In genomic region chr4:38242822-38243384, GRCh38 we compare ENCODE assay signal across 19 cellular contexts.
DNase-seq lines count a peak whose midpoint lies in the region; ATAC-seq and TF ChIP-seq lines count a peak whose summit lies in the region.
"Had no signal": no experiment of that assay in that cellular context is flagged by ENCODE, and none has a peak within 500 bp of the region (broad histone marks: within the 10 kb centered on the region; RNA-seq: fewer than 3 reads in every experiment).

No MANE protein-coding gene starts in this region.

- H3K27me3 Mint-ChIP-seq in activated T-helper 17 cell treated with anti-CD3 and anti-CD28 coated beads, Interleukin-2, amount 50 U/mL, for 72 hours = no peaks in the 10 kb centered on the region
- no peaks in the 10 kb centered on the region for H3K27me3 Mint-ChIP-seq in mesothelial cell of epicardium (ENCODE audit: low read depth)
- H3K27me3 Mint-ChIP-seq: central memory CD8-positive, alpha-beta T cell had no signal

- in situ Hi-C loops in GM13977 (cut with MboI; ENCODE audit: low pct_unique_long_range_greater_than_20kb, low sequenced_read_pairs, unreplicated experiment) = no loop called here

- H3K9me3 Mint-ChIP-seq in activated T-helper 17 cell treated with anti-CD3 and anti-CD28 coated beads, Interleukin-2, amount 50 U/mL, for 72 hours = no peaks in the 10 kb centered on the region
- peaks cover 20% of the 10 kb centered on the region for H3K9me3 Mint-ChIP-seq in mesothelial cell of epicardium
- H3K9me3 Mint-ChIP-seq: central memory CD8-positive, alpha-beta T cell; stimulated activated effector memory CD8-positive, alpha-beta T cell treated with anti-CD3 and anti-CD28 coated beads, Interleukin-12 subunit alpha, Interleukin-12 subunit beta, amount 100 ng/mL, for 72 hours had no signal

- no peak for TF ChIP-seq CTCF in mesothelial cell of epicardium (IDR thresholded peaks at IDR 0.05; ENCODE audit: unreplicated experiment)
- TF ChIP-seq CTCF in GM13977 (IDR thresholded peaks at IDR 0.05; ENCODE audit: extremely low read depth, insufficient read depth, missing control alignments) = no peak

- peaks cover 4% of the 10 kb centered on the region for H3K4me1 Mint-ChIP-seq in activated T-helper 17 cell treated with anti-CD3 and anti-CD28 coated beads, Interleukin-2, amount 50 U/mL, for 72 hours
- H3K4me1 Mint-ChIP-seq in mesothelial cell of epicardium = peaks cover 11% of the 10 kb centered on the region
- H3K4me1 Mint-ChIP-seq: central memory CD8-positive, alpha-beta T cell had no signal

- H3K36me3 Mint-ChIP-seq in activated T-helper 17 cell treated with anti-CD3 and anti-CD28 coated beads, Interleukin-2, amount 50 U/mL, for 72 hours (ENCODE audit: low read depth) = no peaks in the 10 kb centered on the region
- H3K36me3 Mint-ChIP-seq in mesothelial cell of epicardium = no peaks in the 10 kb centered on the region
- H3K36me3 Mint-ChIP-seq: stimulated activated effector memory CD8-positive, alpha-beta T cell treated with anti-CD3 and anti-CD28 coated beads, Interleukin-12 subunit alpha, Interleukin-12 subunit beta, amount 100 ng/mL, for 72 hours had no signal

- no peak overlapping the region for H3K27ac Mint-ChIP-seq in activated T-helper 17 cell treated with anti-CD3 and anti-CD28 coated beads, Interleukin-2, amount 50 U/mL, for 72 hours
- H3K27ac Mint-ChIP-seq in mesothelial cell of epicardium = peak overlapping the region; percentile 18
- H3K27ac Mint-ChIP-seq: stimulated activated effector memory CD8-positive, alpha-beta T cell treated with anti-CD3 and anti-CD28 coated beads, Interleukin-12 subunit alpha, Interleukin-12 subunit beta, amount 100 ng/mL, for 72 hours had no signal

- peak; percentile 23 for ATAC-seq in activated T-helper 17 cell treated with anti-CD3 and anti-CD28 coated beads, Interleukin-2, amount 50 U/mL, for 72 hours (replicated peaks)
- ATAC-seq: A549; stimulated activated effector memory CD8-positive, alpha-beta T cell treated with anti-CD3 and anti-CD28 coated beads, Interleukin-12 subunit alpha, Interleukin-12 subunit beta, amount 100 ng/mL, for 72 hours had no signal

- peak overlapping the region; percentile 3 for H3K4me3 Mint-ChIP-seq in activated T-helper 17 cell treated with anti-CD3 and anti-CD28 coated beads, Interleukin-2, amount 50 U/mL, for 72 hours
- H3K4me3 Mint-ChIP-seq in mesothelial cell of epicardium = no peak overlapping the region
- H3K4me3 Mint-ChIP-seq: central memory CD8-positive, alpha-beta T cell; stimulated activated effector memory CD8-positive, alpha-beta T cell treated with anti-CD3 and anti-CD28 coated beads, Interleukin-12 subunit alpha, Interleukin-12 subunit beta, amount 100 ng/mL, for 72 hours had no signal

- DNase-seq in NCI-H2171 treated with DMSO at 0.1 percent for 48 hours (lab: John Stamatoyannopoulos, UW) = peak; percentile 30
- no peak for DNase-seq in NCI-H2171 (lab: John Stamatoyannopoulos, UW)
- peak; percentile 46 for DNase-seq in EH (ENCODE audit: low read depth)
- DNase-seq in mesothelial cell of epicardium (ENCODE audit: low spot score in 2 of 2, unreplicated experiment in 2 of 2) = no peak
- no peak for DNase-seq in foreskin melanocyte
- no peak for DNase-seq in NCI-H82 (lab: John Stamatoyannopoulos, UW)
- DNase-seq in GM13977 (ENCODE audit: low spot score) = no peak
- DNase-seq: activated CD8-positive, alpha-beta memory T cell treated with anti-CD3 and anti-CD28 coated beads, Interleukin-2, amount 50 U/mL, for 4 hours; amygdala; effector memory CD4-positive, alpha-beta T cell; EL; left cardiac atrium; NCI-H1048; NCI-H2107; trophoblast cell had no signal

Comparison
In these comparisons a context has a peak if more than half of its experiments do, and no peak if none do; other contexts are left out.
1. DNase-seq: peak in NCI-H2171 treated with DMSO at 0.1 percent for 48 hours (single experiment) and EH (single experiment); none in NCI-H2171 (single experiment), mesothelial cell of epicardium (0 of 2), foreskin melanocyte (single experiment), NCI-H82 (single experiment) and GM13977 (single experiment).